In genomic region chr10:34906021-34906965, GRCh38 we compare ENCODE assay signal across 10 cellular contexts.
DNase-seq lines count a peak whose midpoint lies in the region; ATAC-seq, FAIRE-seq and TF ChIP-seq lines count a peak whose summit lies in the region.
"Had no signal": no experiment of that assay in that cellular context is flagged by ENCODE, and none has a peak within 500 bp of the region (broad histone marks: within the 10 kb centered on the region; RNA-seq: fewer than 3 reads in every experiment).

No MANE protein-coding gene starts in this region.

- POLR2A ChIA-PET in H1 (lab: Charles Lee; ENCODE audit: partially characterized antibody): interaction anchor here (1.5 to 1.9 kb wide), 2 partner anchors 14 to 52 kb away, joined by 4 to 5 read pairs; no protein-coding TSS in a partner anchor

- H3K36me3 Mint-ChIP-seq in GM23338 (ENCODE audit: low read depth): no peaks in the 10 kb centered on the region

- peak overlapping the region; percentile 34; the same call in 1 of the 2 replicates for H3K27ac ChIP-seq in GM23338 (ENCODE audit: low read depth)
- no peak overlapping the region; the same call in 1 of the 2 replicates for H3K27ac ChIP-seq in H1 (ENCODE audit: low read depth, low read length)
- no peak overlapping the region for H3K27ac ChIP-seq in MM.1S (ENCODE audit: low read length)

- H2BK15ac ChIP-seq in H1 (ENCODE audit: low read length): peak overlapping the region; percentile 2; the same call in 1 of the 2 replicates

- peak overlapping the region; percentile 82; the same call in 1 of the 2 replicates for H2BK20ac ChIP-seq in H1 (ENCODE audit: low read length)

- H3K23me2 ChIP-seq in H1 (ENCODE audit: low read depth, low read length): no peaks in the 10 kb centered on the region

- no peak overlapping the region for H4K5ac ChIP-seq in H1 (ENCODE audit: insufficient read length, low read depth, low read length)

- peak overlapping the region; percentile 48 for H3K18ac ChIP-seq in H1 (ENCODE audit: extremely low read depth, low read length)

- FAIRE-seq in H1 (lab: Jason Lieb, UNC): peak; percentile 74

- no peak for TF ChIP-seq EP300 in H1 (IDR thresholded peaks at IDR 0.05; ENCODE audit: borderline replicate concordance in 1 of 2, low read depth in 2 of 2, low read length in 2 of 2)

- H2AFZ ChIP-seq in GM23338: peak overlapping the region; percentile 50
- peak overlapping the region; percentile 77; the same call in 1 of the 2 replicates for H2AFZ ChIP-seq in H1 (ENCODE audit: low read length)
- H2AFZ ChIP-seq in neuron (ENCODE audit: low read depth, low read length): peak overlapping the region; percentile 37
- H2AFZ ChIP-seq in MM.1S (ENCODE audit: low read length): no peak overlapping the region

- no peak overlapping the region for H3K23ac ChIP-seq in H1 (ENCODE audit: insufficient read length)

- H3K4me1 Mint-ChIP-seq in GM23338: peaks cover 22% of the 10 kb centered on the region

- 77% methylated on average over 30 of the region's 30 CpGs; no CpG with 5 or more reads in 1 of the 2 experiments for whole genome bisulfite sequencing in H1 (ENCODE audit: extremely low coverage in 1 of 2, insufficient coverage in 1 of 2, insufficient read length in 1 of 2, insufficient replicate concordance in 2 of 2, low coverage in 1 of 2, low lambda C conversion rate in 2 of 2, missing lambda C conversion rate in 1 of 2), 2 experiments

- no peak overlapping the region for H4K8ac ChIP-seq in H1 (ENCODE audit: extremely low read depth, insufficient read depth, low read length)

- no peak overlapping the region for H3K4me3 Mint-ChIP-seq in GM23338

- H3K9me2 ChIP-seq in GM23338 (ENCODE audit: insufficient read depth): no peaks in the 10 kb centered on the region
- H3K9me2 ChIP-seq in MM.1S (replicated peaks; ENCODE audit: insufficient read depth, low read length): no peaks in the 10 kb centered on the region

- H3K9ac ChIP-seq in H1 (replicated peaks in 1 of 4; ENCODE audit: extremely low read depth in 1 of 4, low read depth in 3 of 4, low read length in 3 of 4): no peak overlapping the region
- H3K9ac ChIP-seq in MM.1S (ENCODE audit: low read length): no peak overlapping the region

- peak overlapping the region; percentile 45 for H4K91ac ChIP-seq in H1 (replicated peaks; ENCODE audit: insufficient read length, low read length)

- no peak overlapping the region for H2AK5ac ChIP-seq in H1 (ENCODE audit: low read depth, low read length)

- 0 out of 2 replicates have a peak overlapping the region, but pooled peaks have one; percentile 27 for H2BK5ac ChIP-seq in H1 (ENCODE audit: low read depth, low read length)

- H3K4me3 ChIP-seq in GM23338 (no peak overlapping the region), H1 (ENCODE audit: extremely low read depth in 1 of 4, insufficient read depth in 2 of 4, low read depth in 3 of 4, low read length in 4 of 4) (no peak overlapping the region), neuron (ENCODE audit: low read length) (no peak overlapping the region), MM.1S (ENCODE audit: low read length) (no peak overlapping the region)
- H3K4me3 ChIP-seq: heart left ventricle had no signal

- H3K79me2 ChIP-seq in GM23338 (replicated peaks; ENCODE audit: insufficient read depth) (no peaks in the 10 kb centered on the region), H1 (ENCODE audit: control insufficient read depth in 1 of 2, insufficient read depth in 2 of 2, low read length in 2 of 2) (no peaks in the 10 kb centered on the region), MM.1S (ENCODE audit: low read length) (no peaks in the 10 kb centered on the region)

- H3K4me1 ChIP-seq in GM23338 (ENCODE audit: insufficient read depth) (peaks cover 16% of the 10 kb centered on the region), H1 (replicated peaks in 1 of 4; ENCODE audit: control insufficient read depth in 3 of 4, insufficient read depth in 4 of 4, low read length in 3 of 4) (peaks cover 4 to 13% (median 8%) of the 10 kb centered on the region in 4 experiments; a peak in 4 of 7 replicates), neuron (ENCODE audit: insufficient read depth, low read length) (peaks cover 9% of the 10 kb centered on the region), MM.1S (ENCODE audit: low read length) (no peaks in the 10 kb centered on the region)

- peak overlapping the region; percentile 17 for H3K4ac ChIP-seq in H1 (replicated peaks; ENCODE audit: insufficient read length, low read depth, low read length)

- CTCF ChIA-PET in H1 (lab: Charles Lee; ENCODE audit: partially characterized antibody): interaction anchor here (0.6 to 1.9 kb wide), 6 partner anchors 13 to 117 kb away, joined by 3 to 5 read pairs (median 4); no protein-coding TSS in a partner anchor

- H2BK120ac ChIP-seq in H1 (replicated peaks; ENCODE audit: low read depth, low read length): peak overlapping the region; percentile 14

- TF ChIP-seq POLR2A in H1 (IDR thresholded peaks at IDR 0.05; ENCODE audit: control extremely low read depth in 1 of 2, low read depth in 2 of 2, low read length in 2 of 2): no peak

- peak; percentile 72 for DNase-seq in GM23338 (ENCODE audit: low spot score)
- peak; percentile 39 for DNase-seq in NCI-H2171 (lab: John Stamatoyannopoulos, UW)
- DNase-seq in H1 (ENCODE audit: low read depth in 1 of 2, low spot score in 2 of 2): peak in 1 of 2 experiments; percentile 61
- DNase-seq in MM.1S: no peak
- DNase-seq in Right ventricle myocardium superior: no peak
- DNase-seq: Calu3, heart left ventricle had no signal

- H3K27me3 ChIP-seq in GM23338 (ENCODE audit: insufficient read depth) (no peaks in the 10 kb centered on the region), H1 (replicated peaks in 1 of 4; ENCODE audit: control insufficient read depth in 3 of 4, extremely low read depth in 1 of 4, insufficient read depth in 3 of 4, low read length in 3 of 4) (peaks cover 0 to 2% (median 0%) of the 10 kb centered on the region in 4 experiments; a peak in 1 of 7 replicates), neuron (ENCODE audit: insufficient read depth, low read length) (no peaks in the 10 kb centered on the region), MM.1S (replicated peaks; ENCODE audit: insufficient read depth, low read length) (no peaks in the 10 kb centered on the region)
- H3K27me3 ChIP-seq: heart left ventricle had no signal

- TF ChIP-seq RAD21 in H1 (IDR thresholded peaks at IDR 0.05 in 1 of 2, conservative IDR thresholded peaks at IDR 0.05 in 1 of 2; ENCODE audit: low read depth in 2 of 2, low read length in 2 of 2): no peak

- H4K20me1 ChIP-seq in GM23338 (replicated peaks; ENCODE audit: insufficient read depth): no peaks in the 10 kb centered on the region
- H4K20me1 ChIP-seq in H1 (replicated peaks in 1 of 2; ENCODE audit: control insufficient read depth in 1 of 2, insufficient read depth in 2 of 2, low read length in 2 of 2): no peaks in the 10 kb centered on the region
- H4K20me1 ChIP-seq in MM.1S (ENCODE audit: insufficient read depth, low read length): no peaks in the 10 kb centered on the region

- H3K4me2 ChIP-seq in GM23338 (peak overlapping the region; percentile 14; the same call in 1 of the 2 replicates), H1 (ENCODE audit: insufficient read depth in 1 of 2, low read depth in 2 of 2, low read length in 2 of 2) (peak overlapping the region in 1 of 2 experiments; percentile 11; a peak in 1 of 4 replicates), MM.1S (ENCODE audit: low read depth, low read length) (no peak overlapping the region)

- H3K14ac ChIP-seq in H1 (ENCODE audit: insufficient read length): no peak overlapping the region

- no peaks in the 10 kb centered on the region for H3K9me3 Mint-ChIP-seq in GM23338

- H3K9me3 ChIP-seq in H1 (ENCODE audit: insufficient read depth in 2 of 2, low read depth in 1 of 2, low read length in 1 of 2): no peaks in the 10 kb centered on the region
- H3K9me3 ChIP-seq in neuron (ENCODE audit: low read length): no peaks in the 10 kb centered on the region
- no peaks in the 10 kb centered on the region for H3K9me3 ChIP-seq in MM.1S (replicated peaks; ENCODE audit: insufficient read depth, low read length)
- H3K9me3 ChIP-seq: heart left ventricle had no signal

- H3F3A ChIP-seq in GM23338 (replicated peaks; ENCODE audit: low read depth): 0 out of 2 replicates have a peak, but pooled peaks cover 4% of the 10 kb centered on the region
- H3F3A ChIP-seq in MM.1S (ENCODE audit: insufficient read depth, low read length): no peaks in the 10 kb centered on the region

- ATAC-seq in GM23338: peak; percentile 97
- ATAC-seq in HG03521 (IDR thresholded peaks at IDR 0.05; ENCODE audit: unreplicated experiment): no peak
- ATAC-seq in Right ventricle myocardium superior (ENCODE audit: poor library complexity): no peak
- no peak for ATAC-seq in HG03342 (IDR thresholded peaks at IDR 0.05; ENCODE audit: unreplicated experiment)

- peaks cover 2% of the 10 kb centered on the region for H3K27me3 Mint-ChIP-seq in GM23338 (ENCODE audit: insufficient read depth, low read depth, poor library complexity)

- intact Hi-C loops in Right ventricle myocardium superior (cut with DNase I): no loop called here

- no peak for TF ChIP-seq CTCF in GM23338 (conservative IDR thresholded peaks at IDR 0.05; ENCODE audit: low read depth in 2 of 2)
- TF ChIP-seq CTCF in H1 (IDR thresholded peaks at IDR 0.05; ENCODE audit: control extremely low read depth in 1 of 3, insufficient read depth in 1 of 3, low read depth in 1 of 3, low read length in 3 of 3): no peak
- TF ChIP-seq CTCF in MM.1S (IDR thresholded peaks at IDR 0.05; ENCODE audit: low read length): no peak

- no peak overlapping the region for H3K56ac ChIP-seq in H1 (replicated peaks; ENCODE audit: insufficient read length, low read depth, low read length)

- no peaks in the 10 kb centered on the region for H3K79me1 ChIP-seq in H1 (ENCODE audit: low read depth, low read length)

- H3K36me3 ChIP-seq in GM23338 (ENCODE audit: insufficient read depth) (no peaks in the 10 kb centered on the region), H1 (ENCODE audit: control insufficient read depth in 2 of 4, insufficient read depth in 4 of 4, low read length in 3 of 4) (no peaks in the 10 kb centered on the region), neuron (ENCODE audit: insufficient read depth, low read length) (no peaks in the 10 kb centered on the region), MM.1S (replicated peaks; ENCODE audit: insufficient read depth, low read length) (no peaks in the 10 kb centered on the region)
- H3K36me3 ChIP-seq: heart left ventricle had no signal

- peak overlapping the region; percentile 66 for H3K27ac Mint-ChIP-seq in GM23338

- H2BK12ac ChIP-seq in H1 (ENCODE audit: low read depth, low read length): peak overlapping the region; percentile 84; the same call in 1 of the 2 replicates

TF ChIP-seq in GM23338, 12 proteins besides CTCF, POLR2A, EP300 and RAD21 (continues in another document):
- no peak for TF ChIP-seq CREB1 (CRISPR knock-in tag; IDR thresholded peaks at IDR 0.05; ENCODE audit: low read depth)

TF ChIP-seq in H1, 55 proteins besides CTCF, POLR2A, EP300 and RAD21 (continues in another document):
- TF ChIP-seq NANOG (IDR thresholded peaks at IDR 0.05; ENCODE audit: insufficient read depth, low read depth, low read length, poor library complexity, severe bottlenecking) (no peak), TBP (IDR thresholded peaks at IDR 0.05; ENCODE audit: low read depth, low read length) (0 out of 2 replicates have a peak, but pooled peaks have one; percentile 41)

Comparison
In these comparisons a context has a peak if more than half of its experiments do, and no peak if none do; other contexts are left out.
1. DNase-seq: peak in GM23338 (single experiment) and NCI-H2171 (single experiment); none in MM.1S (single experiment) and Right ventricle myocardium superior (single experiment).